Comparison of ENCODE assay signal across 13 cellular contexts in the genomic region with DNA sequence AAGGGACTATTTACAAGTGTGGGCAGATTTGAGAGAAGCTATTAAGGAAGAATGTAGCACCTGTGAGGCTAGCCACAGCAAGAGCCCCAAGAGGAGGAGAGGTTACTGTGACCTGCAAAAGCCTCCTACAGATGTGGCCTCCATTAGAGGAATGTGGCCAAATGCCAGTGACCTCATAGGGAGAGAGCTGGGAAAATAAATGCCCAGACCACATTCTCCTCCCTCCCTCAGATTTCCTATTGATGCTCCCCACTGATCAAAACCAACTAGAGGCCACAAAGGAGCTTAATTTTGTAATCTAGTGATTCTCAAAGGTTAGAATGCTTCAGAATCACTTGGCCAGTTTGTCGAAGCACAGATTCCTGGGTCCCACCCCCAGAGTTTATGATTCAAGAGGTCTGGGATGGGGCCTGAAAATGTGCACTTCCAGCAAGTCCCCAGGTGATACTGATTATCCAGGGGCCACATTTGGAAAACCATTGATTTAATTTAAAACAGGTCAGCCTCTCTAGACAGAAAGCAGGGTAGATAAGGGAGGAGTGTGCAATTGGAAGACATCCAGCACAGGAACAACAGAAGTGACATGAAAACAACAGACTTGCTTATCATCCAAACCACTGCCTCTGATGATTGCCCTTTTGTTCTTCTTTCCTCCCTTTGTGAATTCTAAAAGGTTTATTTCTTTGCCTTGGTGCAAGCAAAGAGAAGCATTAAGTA.
DNase-seq lines count a peak whose midpoint lies in the region; ATAC-seq and TF ChIP-seq lines count a peak whose summit lies in the region.
"Had no signal": no experiment of that assay in that cellular context is flagged by ENCODE, and none has a peak within 500 bp of the region (broad histone marks: within the 10 kb centered on the region; RNA-seq: fewer than 3 reads in every experiment).

No MANE protein-coding gene starts in this region.

- H2BK5ac ChIP-seq in mesendoderm (ENCODE audit: low read length): no peak overlapping the region

- H3K4ac ChIP-seq in mesendoderm (ENCODE audit: low read depth, low read length): no peak overlapping the region

- DNase-seq in GM23248 (peak; percentile 34), NCI-H226 (peak; percentile 65), cardiac fibroblast (ENCODE audit: low read depth in 2 of 2) (peak; percentile 24 to 27), mesendoderm (peak; percentile 95), ACHN (no peak)
- DNase-seq in activated naive CD4-positive, alpha-beta T cell treated with Interleukin-2 at 50 U/mL for 16 hours: no peak
- DNase-seq: gastrocnemius medialis, NCI-H1694, retina, tibial artery had no signal

- no peak for ATAC-seq in GM19463 (IDR thresholded peaks at IDR 0.05; ENCODE audit: unreplicated experiment)
- ATAC-seq in HG03521 (IDR thresholded peaks at IDR 0.05; ENCODE audit: unreplicated experiment): no peak
- ATAC-seq: gastrocnemius medialis had no signal

- no peaks in the 10 kb centered on the region for H3K9me2 ChIP-seq in GM23248 (ENCODE audit: insufficient read depth)

- H3K36me3 ChIP-seq in GM23248 (ENCODE audit: low read depth) (no peaks in the 10 kb centered on the region), mesendoderm (ENCODE audit: control insufficient read depth, insufficient read depth, low read length) (no peaks in the 10 kb centered on the region)
- H3K36me3 ChIP-seq: gastrocnemius medialis, tibial artery had no signal

- no peaks in the 10 kb centered on the region for H3F3A ChIP-seq in GM23248 (ENCODE audit: insufficient read depth)

- H4K8ac ChIP-seq in mesendoderm (ENCODE audit: low read depth, low read length): no peak overlapping the region

- H3K9me3 ChIP-seq in GM23248 (ENCODE audit: low read depth): no peaks in the 10 kb centered on the region
- H3K9me3 ChIP-seq: gastrocnemius medialis, tibial artery had no signal

- H3K27ac ChIP-seq in GM23248 (no peak overlapping the region), mesendoderm (ENCODE audit: low read depth, low read length) (no peak overlapping the region)
- H3K27ac ChIP-seq: gastrocnemius medialis, tibial artery had no signal

- H3K23ac ChIP-seq in mesendoderm (ENCODE audit: low read length): no peak overlapping the region

- no peak overlapping the region for H2BK120ac ChIP-seq in mesendoderm (ENCODE audit: low read depth, low read length)

- no peak overlapping the region for H3K18ac ChIP-seq in mesendoderm (ENCODE audit: low read length)

- H2AK5ac ChIP-seq in mesendoderm (ENCODE audit: low read length): no peak overlapping the region

- WGBS in GM23248 (ENCODE audit: low coverage in 1 of 2, low lambda C conversion rate in 2 of 2, missing lambda C conversion rate in 2 of 2), 2 experiments: 9 to 17% methylated on average over 1 of the region's 1 CpG
- no CpG with 5 or more reads among the region's 1 CpG for WGBS in mesendoderm (ENCODE audit: extremely low coverage, insufficient coverage, low lambda C conversion rate)

- no peak overlapping the region for H2AFZ ChIP-seq in GM23248

- H3K79me1 ChIP-seq in mesendoderm (ENCODE audit: low read length): no peaks in the 10 kb centered on the region

- in situ Hi-C loops in GM23248 (cut with MboI): no loop called here
- in situ Hi-C loops in ACHN (cut with HindIII; ENCODE audit: low pct_ligation_motif_present, low pct_unique_long_range_greater_than_20kb, low sequenced_read_pairs): no loop called here

- H3K4me3 ChIP-seq in GM23248 (no peak overlapping the region), cardiac fibroblast (replicated peaks in 1 of 2; ENCODE audit: low read depth in 2 of 2, low read length in 2 of 2) (no peak overlapping the region), mesendoderm (ENCODE audit: low read length) (no peak overlapping the region)
- H3K4me3 ChIP-seq: gastrocnemius medialis, GM12878, tibial artery had no signal

- no peak overlapping the region for H3K4me2 ChIP-seq in GM23248 (ENCODE audit: unreplicated experiment)
- no peak overlapping the region for H3K4me2 ChIP-seq in mesendoderm (ENCODE audit: low read length)

- no peak for TF ChIP-seq CTCF in cardiac fibroblast (IDR thresholded peaks at IDR 0.05; ENCODE audit: low read depth, low read length)

- H3K9ac ChIP-seq in GM23248 (no peak overlapping the region), mesendoderm (ENCODE audit: low read length) (no peak overlapping the region)

- H2BK15ac ChIP-seq in mesendoderm (replicated peaks; ENCODE audit: low read depth): no peak overlapping the region

- H3K79me2 ChIP-seq in GM23248 (ENCODE audit: insufficient read depth) (no peaks in the 10 kb centered on the region), mesendoderm (ENCODE audit: control insufficient read depth, insufficient read depth, low read length) (no peaks in the 10 kb centered on the region)

- H3K4me1 ChIP-seq in GM23248 (ENCODE audit: insufficient read depth): no peaks in the 10 kb centered on the region
- H3K4me1 ChIP-seq in mesendoderm (ENCODE audit: control insufficient read depth, low read depth, low read length): no peaks in the 10 kb centered on the region
- H3K4me1 ChIP-seq: gastrocnemius medialis, tibial artery had no signal

- H4K20me1 ChIP-seq in GM23248 (ENCODE audit: insufficient read depth): no peaks in the 10 kb centered on the region

- H3K56ac ChIP-seq in mesendoderm (ENCODE audit: low read length): no peak overlapping the region

- no peaks in the 10 kb centered on the region for H3K27me3 ChIP-seq in GM23248 (replicated peaks; ENCODE audit: insufficient read depth)
- no peaks in the 10 kb centered on the region for H3K27me3 ChIP-seq in mesendoderm (ENCODE audit: insufficient read depth, low read length, poor library complexity)
- H3K27me3 ChIP-seq: gastrocnemius medialis, tibial artery had no signal

- H4K5ac ChIP-seq in mesendoderm (ENCODE audit: low read length): no peak overlapping the region

Comparison
In these comparisons a context has a peak if more than half of its experiments do, and no peak if none do; other contexts are left out.
1. DNase-seq: peak in GM23248 (single experiment), NCI-H226 (single experiment), cardiac fibroblast (2 of 2) and mesendoderm (single experiment); none in activated naive CD4-positive, alpha-beta T cell treated with Interleukin-2 at 50 U/mL for 16 hours (single experiment) and ACHN (single experiment).